8 cellular contexts compared by ENCODE assay signal in genomic region chr9:99140685-99141314, GRCh38. TPM values are rescaled to one million over a fixed set of nuclear protein-coding genes. Genes with fewer than 3 reads are reported as not detected.
DNase-seq lines count a peak whose midpoint lies in the region; ATAC-seq and TF ChIP-seq lines count a peak whose summit lies in the region.

No MANE protein-coding gene starts in this region.

- TF ChIP-seq CTCF in GM12874 (IDR thresholded peaks at IDR 0.05; ENCODE audit: insufficient read depth, low read depth, low read length), result peak; percentile 96
- TF ChIP-seq CTCF in brain (conservative IDR thresholded peaks at IDR 0.05), result peak; percentile 81 to 85

- peaks cover 10% of the 10 kb centered on the region for H3K4me1 Mint-ChIP-seq in brain

- peaks cover 82% of the 10 kb centered on the region for H3K36me3 Mint-ChIP-seq in brain

- ATAC-seq in HG03439 (IDR thresholded peaks at IDR 0.05; ENCODE audit: unreplicated experiment) (peak; percentile 49), HG03457 (IDR thresholded peaks at IDR 0.05; ENCODE audit: unreplicated experiment) (no peak)

- H3K4me3 Mint-ChIP-seq in brain, result peak overlapping the region in 1 of 5 experiments; percentile 8

- H3K27me3 Mint-ChIP-seq in brain, result no peaks in the 10 kb centered on the region

- DNase-seq in ACHN (peak; percentile 32), T follicular helper cell (ENCODE audit: low read depth) (peak; percentile 35), iPS-NIHi11 (ENCODE audit: low spot score) (peak; percentile 57), smooth muscle cell of the brain vasculature (ENCODE audit: low read depth, low spot score) (peak; percentile 36)

- peak overlapping the region in 4 of 5 experiments; percentile 18 to 32 (median 23) for H3K27ac Mint-ChIP-seq in brain

- in situ Hi-C loops in ACHN (cut with HindIII; ENCODE audit: low pct_ligation_motif_present, low pct_unique_long_range_greater_than_20kb, low sequenced_read_pairs), result no loop called here

- H3K9me3 Mint-ChIP-seq in brain, result no peaks in the 10 kb centered on the region

RNA-seq across cellular contexts. Expression of gene TGFBR1, which starts 35.9 kb away (rescaled TPM):
- polyA plus RNA-seq in brain (ENCODE audit: insufficient read depth, low read depth, low replicate concordance), result 7.0 TPM
